Comparison of ENCODE assay signal across 16 cellular contexts in genomic region chr22:48037618-48038017, GRCh38.
A peak's percentile ranks its signal among the peaks of the same experiment; 100 is the strongest.
DNase-seq lines count a peak whose midpoint lies in the region; ATAC-seq and TF ChIP-seq lines count a peak whose summit lies in the region.
"Had no signal": no experiment of that assay in that cellular context is flagged by ENCODE, and none has a peak within 500 bp of the region (broad histone marks: within the 10 kb centered on the region; RNA-seq: fewer than 3 reads in every experiment).

No MANE protein-coding gene starts in this region.

- ATAC-seq in GM19463 (IDR thresholded peaks at IDR 0.05; ENCODE audit: unreplicated experiment): no peak
- ATAC-seq: CD8-positive, alpha-beta T cell; GM23338; HCT116 had no signal

- TF ChIP-seq CTCF in osteocyte (IDR thresholded peaks at IDR 0.05) (no peak), chondrocyte (IDR thresholded peaks at IDR 0.05) (no peak)

- DNase-seq in DMS153 (lab: John Stamatoyannopoulos, UW) (peak; percentile 12), DMS153 treated with DMSO at 0.1 percent for 48 hours (lab: John Stamatoyannopoulos, UW; ENCODE audit: unreplicated experiment) (no peak), NCI-H510A (lab: John Stamatoyannopoulos, UW) (peak; percentile 74), NCI-H510A treated with DMSO at 0.1 percent for 48 hours (lab: John Stamatoyannopoulos, UW) (no peak), COLO668 (lab: John Stamatoyannopoulos, UW; ENCODE audit: unreplicated experiment) (peak; percentile 85), osteocyte (ENCODE audit: extremely low spot score, unreplicated experiment) (peak; percentile 59), chondrocyte (ENCODE audit: low spot score) (no peak)
- DNase-seq: CD4-positive, CD25-positive, alpha-beta regulatory T cell; CD8-positive, alpha-beta T cell; DMS 273 treated with DMSO at 0.1 percent for 48 hours; DND-41; H9 had no signal

- H3K4me1 Mint-ChIP-seq in osteocyte (ENCODE audit: unreplicated experiment) (no peaks in the 10 kb centered on the region), chondrocyte (ENCODE audit: low read depth) (no peaks in the 10 kb centered on the region)
- H3K4me1 Mint-ChIP-seq: CD4-positive, CD25-positive, alpha-beta regulatory T cell had no signal

- H3K27me3 Mint-ChIP-seq in osteocyte (ENCODE audit: unreplicated experiment) (no peaks in the 10 kb centered on the region), chondrocyte (ENCODE audit: low read depth) (peaks cover 9% of the 10 kb centered on the region)

- H3K27ac Mint-ChIP-seq in osteocyte (ENCODE audit: unreplicated experiment): no peak overlapping the region
- no peak overlapping the region for H3K27ac Mint-ChIP-seq in chondrocyte (ENCODE audit: unreplicated experiment)
- H3K27ac Mint-ChIP-seq: B cell; CD4-positive, CD25-positive, alpha-beta regulatory T cell; CD8-positive, alpha-beta T cell; GM23338; H9 had no signal

- H3K9me3 Mint-ChIP-seq in osteocyte (ENCODE audit: unreplicated experiment) (peaks cover 3% of the 10 kb centered on the region), chondrocyte (ENCODE audit: low read depth) (peaks cover 10% of the 10 kb centered on the region)
- H3K9me3 Mint-ChIP-seq: CD8-positive, alpha-beta T cell; GM23338; H9 had no signal

- no peaks in the 10 kb centered on the region for H3K36me3 Mint-ChIP-seq in osteocyte (ENCODE audit: unreplicated experiment)
- no peaks in the 10 kb centered on the region for H3K36me3 Mint-ChIP-seq in chondrocyte (ENCODE audit: low read depth)
- H3K36me3 Mint-ChIP-seq: CD4-positive, CD25-positive, alpha-beta regulatory T cell; CD8-positive, alpha-beta T cell had no signal

- no peak overlapping the region for H3K4me3 Mint-ChIP-seq in osteocyte (ENCODE audit: unreplicated experiment)
- H3K4me3 Mint-ChIP-seq in chondrocyte (ENCODE audit: unreplicated experiment): no peak overlapping the region
- H3K4me3 Mint-ChIP-seq: B cell; CD4-positive, CD25-positive, alpha-beta regulatory T cell; CD8-positive, alpha-beta T cell; GM23338; H9 had no signal

Comparison
In these comparisons a context has a peak if more than half of its experiments do, and no peak if none do; other contexts are left out.
1. DNase-seq: peak in DMS153 (single experiment), NCI-H510A (single experiment), COLO668 (single experiment) and osteocyte (single experiment); none in DMS153 treated with DMSO at 0.1 percent for 48 hours (single experiment), NCI-H510A treated with DMSO at 0.1 percent for 48 hours (single experiment) and chondrocyte (single experiment).